Comparison of ENCODE assay signal across 29 cellular contexts in the genomic region with DNA sequence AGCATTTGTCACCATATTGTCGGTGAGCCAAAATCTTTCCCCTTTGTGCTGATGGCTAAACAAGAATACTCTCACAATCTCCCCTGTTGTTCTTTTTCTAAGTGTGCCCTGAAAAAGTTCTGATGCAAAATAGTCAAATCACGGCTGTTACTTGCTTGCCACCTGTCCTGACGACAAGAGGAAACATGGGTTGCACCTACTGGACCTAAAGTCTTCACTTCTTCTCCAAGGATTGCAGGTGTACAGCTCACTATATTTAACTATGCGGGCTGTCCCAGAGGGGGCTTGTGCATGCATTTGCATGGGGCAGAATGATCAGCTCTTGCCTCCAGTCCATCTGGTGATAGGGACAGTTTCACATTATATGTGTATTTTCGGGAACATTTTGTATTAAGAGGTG.
"Had no signal": no experiment of that assay in that cellular context is flagged by ENCODE, and none has a peak within 500 bp of the region (broad histone marks: within the 10 kb centered on the region; RNA-seq: fewer than 3 reads in every experiment).

No MANE protein-coding gene starts in this region.

- H3K27ac ChIP-seq: adrenal gland, body of pancreas, esophagus muscularis mucosa, foreskin keratinocyte, gastroesophageal sphincter had no signal

- H3K27me3 ChIP-seq: body of pancreas, esophagus muscularis mucosa, foreskin keratinocyte, gastroesophageal sphincter had no signal

- DNase-seq: activated CD4-positive, alpha-beta memory T cell treated with anti-CD3 and anti-CD28 coated beads for 36 hours; activated CD4-positive, alpha-beta T cell treated with anti-CD3 and anti-CD28 coated beads for 36 hours; activated CD4-positive, alpha-beta T cell treated with anti-CD3 and anti-CD28 coated beads, Interleukin-2, amount 10 ng/mL, durations not matched to agents 24 days and 14 days; activated CD4-positive, CD25-positive, alpha-beta regulatory T cell; activated CD4-positive, CD25-positive, alpha-beta regulatory T cell treated with anti-CD3 and anti-CD28 coated beads, Interleukin-2, amount 50 U/mL, for 72 hours; activated CD8-positive, alpha-beta memory T cell treated with anti-CD3 and anti-CD28 coated beads, Interleukin-2, amount 10 ng/mL, durations not matched to agents 7 days and 5 days; activated CD8-positive, alpha-beta memory T cell treated with anti-CD3 and anti-CD28 coated beads, Interleukin-2, amount 50 U/mL, for 4 hours; activated CD8-positive, alpha-beta T cell treated with anti-CD3 and anti-CD28 coated beads, Interleukin-2, amount 10 ng/mL, durations not matched to agents 7 days and 5 days; activated effector memory CD4-positive, alpha-beta T cell treated with anti-CD3 and anti-CD28 coated beads, Interleukin-2, amount 50 U/mL, for 16 hours; activated naive CD4-positive, alpha-beta T cell treated with anti-CD3 and anti-CD28 coated beads for 36 hours; activated naive CD8-positive, alpha-beta T cell treated with anti-CD3 and anti-CD28 coated beads for 36 hours; activated naive CD8-positive, alpha-beta T cell treated with anti-CD3 and anti-CD28 coated beads, Interleukin-2, amount 50 U/mL, for 24 hours; activated T-cell treated with anti-CD3 and anti-CD28 coated beads, Interleukin-2, amount 50 U/mL, for 1 hour; activated T-cell treated with anti-CD3 and anti-CD28 coated beads, Interleukin-2, amount 50 U/mL, for 48 hours; adrenal gland; amygdala; aorta; body of pancreas; cortex of kidney; dermis blood vessel endothelial cell; effector CD4-positive, alpha-beta T cell; effector memory CD8-positive, alpha-beta T cell; erythroblast; foreskin keratinocyte; head of caudate nucleus; T-helper 2 cell had no signal

- FAIRE-seq: colon had no signal

- H3K4me1 ChIP-seq: adrenal gland, body of pancreas, esophagus muscularis mucosa, foreskin keratinocyte, gastroesophageal sphincter had no signal

- H3K9me3 ChIP-seq: adrenal gland, body of pancreas, esophagus muscularis mucosa, gastroesophageal sphincter had no signal

- H3K4me3 ChIP-seq: adrenal gland, body of pancreas, esophagus muscularis mucosa, gastroesophageal sphincter had no signal

- ATAC-seq: activated CD4-positive, alpha-beta T cell treated with anti-CD3 and anti-CD28 coated beads for 36 hours; activated CD8-positive, alpha-beta memory T cell treated with anti-CD3 and anti-CD28 coated beads, Interleukin-2, amount 10 ng/mL, durations not matched to agents 7 days and 5 days; activated CD8-positive, alpha-beta T cell treated with anti-CD3 and anti-CD28 coated beads, Interleukin-2, amount 10 ng/mL, durations not matched to agents 7 days and 5 days; activated naive CD8-positive, alpha-beta T cell treated with anti-CD3 and anti-CD28 coated beads, Interleukin-2, amount 50 U/mL, for 24 hours; body of pancreas; effector memory CD8-positive, alpha-beta T cell; foreskin keratinocyte; gastroesophageal sphincter had no signal

- H3K36me3 ChIP-seq: adrenal gland, esophagus muscularis mucosa, gastroesophageal sphincter had no signal
